ENCODE assay signal across 8 cellular contexts in the genomic region with DNA sequence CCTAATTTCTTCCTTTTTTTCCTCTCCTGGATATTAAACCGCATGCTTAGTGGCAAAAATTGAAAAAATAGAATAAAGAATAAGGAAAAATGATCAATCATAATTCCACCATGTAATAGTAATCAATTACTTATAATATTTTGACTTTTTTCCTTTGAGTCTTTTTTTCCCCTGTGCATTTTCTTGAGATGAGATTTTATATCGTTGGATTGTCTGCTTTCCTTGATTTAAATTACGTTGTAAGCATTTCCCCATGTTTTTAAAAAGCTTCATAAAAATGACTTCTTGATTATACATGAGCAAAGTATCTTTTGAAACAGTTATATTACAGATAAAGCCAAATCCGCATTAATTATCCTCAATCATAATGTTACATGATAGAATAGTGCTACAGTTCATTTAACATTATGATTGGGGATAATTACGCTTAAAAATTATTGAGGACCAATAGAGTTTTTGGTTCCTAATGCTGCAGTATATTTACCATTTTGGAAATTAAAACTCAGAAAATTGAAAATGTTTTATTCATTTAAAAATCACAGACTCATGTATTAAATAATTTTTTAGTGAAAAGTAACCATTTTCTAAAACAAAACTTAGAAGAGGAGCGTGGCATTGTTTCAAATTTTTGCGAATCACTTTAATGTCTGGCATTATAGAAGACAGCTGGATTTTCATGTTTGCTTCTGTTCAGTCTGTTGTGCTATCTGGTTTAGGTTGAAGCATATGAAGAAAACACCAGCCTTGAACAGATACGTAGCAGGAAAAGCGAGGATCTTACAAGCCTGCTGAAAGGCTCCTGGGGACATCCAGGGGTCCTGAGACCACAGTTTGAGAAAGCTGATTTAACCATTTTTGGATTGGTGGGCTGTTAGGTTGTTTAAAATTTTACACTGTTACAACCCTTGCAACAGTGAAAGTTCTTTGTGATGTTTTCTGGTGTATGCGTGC. TPM values are rescaled to one million over a fixed set of nuclear protein-coding genes. Genes with fewer than 3 reads are reported as not detected.
DNase-seq lines count a peak whose midpoint lies in the region; ATAC-seq, FAIRE-seq and TF ChIP-seq lines count a peak whose summit lies in the region.

No MANE protein-coding gene starts in this region.

- FAIRE-seq in RCC 7860 (lab: Jason Lieb, UNC): no peak
- no peak for FAIRE-seq in urothelium cell line (lab: Jason Lieb, UNC)

- H3K36me3 Mint-ChIP-seq in activated CD8-positive, alpha-beta memory T cell treated with anti-CD3 and anti-CD28 coated beads, Interleukin-2, amount 10 ng/mL, durations not matched to agents 7 days and 5 days: peaks cover 7% of the 10 kb centered on the region
- peaks cover 5% of the 10 kb centered on the region in 2 donors for H3K36me3 Mint-ChIP-seq in activated naive CD4-positive, alpha-beta T cell treated with anti-CD3 and anti-CD28 coated beads, Interleukin-2, amount 50 U/mL, for 72 hours

- no peak overlapping the region for H3K27ac ChIP-seq in thymus (ENCODE audit: low read depth)

- no peak for TF ChIP-seq CTCF in kidney epithelial cell (IDR thresholded peaks at IDR 0.05; ENCODE audit: insufficient read depth, low read length, poor library complexity, severe bottlenecking)

- no peak for ATAC-seq in activated CD8-positive, alpha-beta memory T cell treated with anti-CD3 and anti-CD28 coated beads, Interleukin-2, amount 10 ng/mL, durations not matched to agents 7 days and 5 days
- ATAC-seq in activated naive CD4-positive, alpha-beta T cell treated with anti-CD3 and anti-CD28 coated beads, Interleukin-2, amount 50 U/mL, for 72 hours: no peak

- no peak for DNase-seq in activated CD8-positive, alpha-beta memory T cell treated with anti-CD3 and anti-CD28 coated beads, Interleukin-2, amount 10 ng/mL, durations not matched to agents 7 days and 5 days
- no peak for DNase-seq in activated CD8-positive, alpha-beta memory T cell treated with anti-CD3 and anti-CD28 coated beads, Interleukin-2, amount 50 U/mL, for 4 hours
- no peak for DNase-seq in activated naive CD4-positive, alpha-beta T cell treated with anti-CD3 and anti-CD28 coated beads, Interleukin-2, amount 50 U/mL, for 72 hours (ENCODE audit: low spot score in 2 of 2)
- DNase-seq in kidney epithelial cell (ENCODE audit: low read depth): no peak
- DNase-seq in T-helper 9 cell: no peak
- no peak for DNase-seq in RCC 7860 (ENCODE audit: low spot score)
- DNase-seq in urothelium cell line (ENCODE audit: low spot score): no peak

- 88% methylated on average over 10 of the region's 10 CpGs for WGBS in thymus

- peaks cover 14% of the 10 kb centered on the region for H3K4me1 Mint-ChIP-seq in activated CD8-positive, alpha-beta memory T cell treated with anti-CD3 and anti-CD28 coated beads, Interleukin-2, amount 10 ng/mL, durations not matched to agents 7 days and 5 days

- no peaks in the 10 kb centered on the region for H3K36me3 ChIP-seq in kidney epithelial cell (ENCODE audit: control insufficient read depth, insufficient read depth, low read length)
- H3K36me3 ChIP-seq in thymus (ENCODE audit: control insufficient read depth, insufficient read depth): no peaks in the 10 kb centered on the region

- H3K4me1 ChIP-seq in thymus (ENCODE audit: control insufficient read depth, insufficient read depth, low read length): peaks cover 5% of the 10 kb centered on the region

- H3K9me3 Mint-ChIP-seq in activated CD8-positive, alpha-beta memory T cell treated with anti-CD3 and anti-CD28 coated beads, Interleukin-2, amount 10 ng/mL, durations not matched to agents 7 days and 5 days (ENCODE audit: low read depth): no peaks in the 10 kb centered on the region
- no peaks in the 10 kb centered on the region for H3K9me3 Mint-ChIP-seq in activated naive CD4-positive, alpha-beta T cell treated with anti-CD3 and anti-CD28 coated beads, Interleukin-2, amount 50 U/mL, for 72 hours

- CTCF ChIA-PET in activated CD8-positive, alpha-beta memory T cell treated with anti-CD3 and anti-CD28 coated beads, Interleukin-2, amount 10 ng/mL, durations not matched to agents 7 days and 5 days (lab: Charles Lee): no interaction called here

- H3K27ac Mint-ChIP-seq in activated CD8-positive, alpha-beta memory T cell treated with anti-CD3 and anti-CD28 coated beads, Interleukin-2, amount 10 ng/mL, durations not matched to agents 7 days and 5 days: no peak overlapping the region
- peak overlapping the region; percentile 59 to 92 for H3K27ac Mint-ChIP-seq in activated naive CD4-positive, alpha-beta T cell treated with anti-CD3 and anti-CD28 coated beads, Interleukin-2, amount 50 U/mL, for 72 hours

- peak overlapping the region; percentile 89 for H3K4me3 Mint-ChIP-seq in activated CD8-positive, alpha-beta memory T cell treated with anti-CD3 and anti-CD28 coated beads, Interleukin-2, amount 10 ng/mL, durations not matched to agents 7 days and 5 days

- no peaks in the 10 kb centered on the region for H3K27me3 Mint-ChIP-seq in activated CD8-positive, alpha-beta memory T cell treated with anti-CD3 and anti-CD28 coated beads, Interleukin-2, amount 10 ng/mL, durations not matched to agents 7 days and 5 days

- H3K9me3 ChIP-seq in thymus (ENCODE audit: control insufficient read depth): no peaks in the 10 kb centered on the region

- H3K27me3 ChIP-seq in kidney epithelial cell (ENCODE audit: control insufficient read depth, insufficient read depth, low read length): no peaks in the 10 kb centered on the region
- H3K27me3 ChIP-seq in thymus (ENCODE audit: control insufficient read depth, insufficient read depth): no peaks in the 10 kb centered on the region

- peak overlapping the region; percentile 90 for H3K4me3 ChIP-seq in kidney epithelial cell (ENCODE audit: low read depth, low read length)
- peak overlapping the region; percentile 95 for H3K4me3 ChIP-seq in thymus (ENCODE audit: low read length)

RNA-seq across cellular contexts. Expression of gene ZFYVE16, which starts 1.4 kb away (rescaled TPM):
- total RNA-seq in activated CD8-positive, alpha-beta memory T cell treated with anti-CD3 and anti-CD28 coated beads, Interleukin-2, amount 10 ng/mL, durations not matched to agents 7 days and 5 days: 10 to 100 TPM; 12.0 to 12.1 TPM
- total RNA-seq in activated naive CD4-positive, alpha-beta T cell treated with anti-CD3 and anti-CD28 coated beads, Interleukin-2, amount 50 U/mL, for 72 hours: 10 to 100 TPM; 11.2 to 29.9 TPM
- 21.8 and 26.0 TPM in 2 replicates for total RNA-seq in kidney epithelial cell
- polyA plus RNA-seq in thymus: 23.3 TPM
